ENCODE assay signal across 33 cellular contexts in genomic region chr9:130973686-130974281, GRCh38. TPM values are rescaled to one million over a fixed set of nuclear protein-coding genes. Genes with fewer than 3 reads are reported as not detected.
"Had no signal": no experiment of that assay in that cellular context is flagged by ENCODE, and none has a peak within 500 bp of the region (broad histone marks: within the 10 kb centered on the region; RNA-seq: fewer than 3 reads in every experiment).

No MANE protein-coding gene starts in this region.

- DNase-seq: activated B cell treated with CpG ODN at 0.5 μM for 24 hours; activated CD4-positive, alpha-beta T cell treated with anti-CD3 and anti-CD28 coated beads, Interleukin-2, amount 50 U/mL, for 4 hours; activated naive CD4-positive, alpha-beta T cell; activated T-cell treated with anti-CD3 and anti-CD28 coated beads for 4 hours; activated T-cell treated with anti-CD3 and anti-CD28 coated beads, Interleukin-2, amount 50 U/mL, for 72 hours; anterior cingulate cortex; dermis blood vessel endothelial cell; effector CD4-positive, alpha-beta T cell; esophagus squamous epithelium; foreskin melanocyte; heart right ventricle; lower lobe of right lung; mesendoderm; naive B cell; nephron progenitor cell; nucleus accumbens; right cardiac atrium; stimulated activated CD4-positive, alpha-beta T cell treated with anti-CD3 and anti-CD28 coated beads, Interleukin-4, amount 100 ng/mL, for 1 hour; stimulated activated naive CD8-positive, alpha-beta T cell treated with anti-CD3 and anti-CD28 coated beads, Interleukin-15, Interleukin-2, amounts not matched to agents 100 U/mL and 50 U/mL, for 24 hours; T-helper 17 cell; trophoblast cell; uterus had no signal

- H3K27ac ChIP-seq: epithelial cell of prostate, esophagus squamous epithelium, heart right ventricle, left lung, lower lobe of right lung, parathyroid adenoma, thoracic aorta, uterus had no signal

- H2AFZ ChIP-seq: parathyroid adenoma had no signal

- H3K27ac Mint-ChIP-seq: activated B cell treated with CpG ODN at 0.5 μM for 24 hours; activated naive CD8-positive, alpha-beta T cell; activated T-cell treated with anti-CD3 and anti-CD28 coated beads, Interleukin-2, amount 50 U/mL, for 72 hours; nephron progenitor cell; T-helper 17 cell had no signal

- H3K4me3 Mint-ChIP-seq: activated B cell treated with CpG ODN at 0.5 μM for 24 hours; activated naive CD8-positive, alpha-beta T cell; activated T-cell treated with anti-CD3 and anti-CD28 coated beads, Interleukin-2, amount 50 U/mL, for 72 hours; naive B cell; nephron progenitor cell; T-helper 17 cell had no signal

- H3K27me3 ChIP-seq: uterus had no signal

- H3K9me3 Mint-ChIP-seq: activated B cell treated with CpG ODN at 0.5 μM for 24 hours; activated T-cell treated with anti-CD3 and anti-CD28 coated beads, Interleukin-2, amount 50 U/mL, for 72 hours; naive B cell; nephron progenitor cell had no signal

- H3K79me2 ChIP-seq: parathyroid adenoma had no signal

- H3K36me3 ChIP-seq: esophagus squamous epithelium, heart right ventricle, left lung, lower lobe of right lung, thoracic aorta, uterus had no signal

- H3K4me1 ChIP-seq: esophagus squamous epithelium, heart right ventricle, left lung, lower lobe of right lung, parathyroid adenoma, uterus had no signal

- H3K9ac ChIP-seq: parathyroid adenoma had no signal

- ATAC-seq: activated T-cell treated with anti-CD3 and anti-CD28 coated beads, Interleukin-2, amount 50 U/mL, for 72 hours; heart right ventricle; left lung; lower lobe of right lung; mucosa of descending colon; right cardiac atrium; stimulated activated naive CD8-positive, alpha-beta T cell treated with anti-CD3 and anti-CD28 coated beads, Interleukin-15, Interleukin-2, amounts not matched to agents 100 U/mL and 50 U/mL, for 24 hours; T-helper 17 cell had no signal

- H3K4me3 ChIP-seq: esophagus squamous epithelium, heart right ventricle, left lung, lower lobe of right lung, mucosa of descending colon, thoracic aorta, uterus had no signal

- H3K36me3 Mint-ChIP-seq: activated naive CD8-positive, alpha-beta T cell had no signal

- FAIRE-seq: colon, endometrium had no signal

- H3K9me3 ChIP-seq: esophagus squamous epithelium, heart right ventricle, left lung, lower lobe of right lung, mucosa of descending colon, thoracic aorta, uterus had no signal

- H3K4me1 Mint-ChIP-seq: activated B cell treated with CpG ODN at 0.5 μM for 24 hours had no signal

RNA-seq across cellular contexts. Expression of gene FIBCD1, which starts 34.7 kb away (rescaled TPM):
- total RNA-seq: activated B cell treated with CpG ODN at 0.5 μM for 24 hours; activated T-cell treated with anti-CD3 and anti-CD28 coated beads, Interleukin-2, amount 50 U/mL, for 72 hours; esophagus squamous epithelium; glomerular endothelial cell; pulmonary artery endothelial cell; skeletal muscle tissue; T-helper 17 cell; thoracic aorta had no signal

RNA-seq across cellular contexts. Expression of gene LAMC3, which starts 35.2 kb away (rescaled TPM):
- total RNA-seq: activated B cell treated with CpG ODN at 0.5 μM for 24 hours, pulmonary artery endothelial cell had no signal
